ENCODE assay signal across 9 cellular contexts in the genomic region with DNA sequence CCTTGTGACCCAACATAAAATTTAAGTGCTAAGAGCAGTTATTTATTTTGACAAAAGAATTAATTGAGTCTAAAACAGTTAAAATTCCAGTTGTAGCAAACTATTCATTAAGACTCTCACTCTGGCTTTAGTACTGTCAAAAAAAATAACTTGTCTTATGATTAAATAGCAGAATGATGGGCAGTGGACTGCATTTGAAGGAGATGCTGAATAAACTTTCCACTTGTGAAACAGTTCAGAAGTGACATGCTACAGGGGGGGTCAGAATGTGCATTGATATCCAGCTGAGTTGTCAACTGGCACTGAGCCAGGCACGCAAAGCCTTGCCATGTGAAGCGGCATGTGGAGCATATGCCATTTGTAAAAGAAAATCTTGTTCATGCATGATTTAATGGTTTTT.
DNase-seq lines count a peak whose midpoint lies in the region; ATAC-seq and TF ChIP-seq lines count a peak whose summit lies in the region.
"Had no signal": no experiment of that assay in that cellular context is flagged by ENCODE, and none has a peak within 500 bp of the region (broad histone marks: within the 10 kb centered on the region; RNA-seq: fewer than 3 reads in every experiment).

No MANE protein-coding gene starts in this region.

- peak overlapping the region; percentile 97 for H3K27ac Mint-ChIP-seq in progenitor cell of endocrine pancreas
- no peak overlapping the region for H3K27ac Mint-ChIP-seq in activated CD8-positive, alpha-beta T cell treated with anti-CD3 and anti-CD28 coated beads for 36 hours
- H3K27ac Mint-ChIP-seq: activated naive CD8-positive, alpha-beta T cell treated with anti-CD3 and anti-CD28 coated beads, Interleukin-2, amount 10 ng/mL, durations not matched to agents 7 days and 5 days had no signal

- ATAC-seq in upper lobe of left lung (ENCODE audit: low FRiP score in 2 of 2), result no peak
- ATAC-seq in activated CD8-positive, alpha-beta T cell treated with anti-CD3 and anti-CD28 coated beads for 36 hours, result no peak

- H3K27me3 Mint-ChIP-seq in progenitor cell of endocrine pancreas, result no peaks in the 10 kb centered on the region
- no peaks in the 10 kb centered on the region for H3K27me3 Mint-ChIP-seq in activated CD8-positive, alpha-beta T cell treated with anti-CD3 and anti-CD28 coated beads for 36 hours
- H3K27me3 Mint-ChIP-seq: activated naive CD8-positive, alpha-beta T cell treated with anti-CD3 and anti-CD28 coated beads, Interleukin-2, amount 10 ng/mL, durations not matched to agents 7 days and 5 days had no signal

- no peaks in the 10 kb centered on the region for H3K9me3 ChIP-seq in upper lobe of left lung

- peaks cover 5 to 19% (median 15%) of the 10 kb centered on the region in 4 donors for H3K36me3 ChIP-seq in upper lobe of left lung

- H3K4me1 Mint-ChIP-seq in progenitor cell of endocrine pancreas (ENCODE audit: low read depth), result peaks cover 26% of the 10 kb centered on the region
- no peaks in the 10 kb centered on the region for H3K4me1 Mint-ChIP-seq in activated CD8-positive, alpha-beta T cell treated with anti-CD3 and anti-CD28 coated beads for 36 hours (ENCODE audit: low read depth)
- H3K4me1 Mint-ChIP-seq: activated naive CD8-positive, alpha-beta T cell treated with anti-CD3 and anti-CD28 coated beads, Interleukin-2, amount 10 ng/mL, durations not matched to agents 7 days and 5 days had no signal

- CTCF ChIA-PET in activated CD8-positive, alpha-beta T cell treated with anti-CD3 and anti-CD28 coated beads for 36 hours (lab: Charles Lee), result no interaction called here

- H3K4me3 Mint-ChIP-seq in progenitor cell of endocrine pancreas (ENCODE audit: low read depth), result no peak overlapping the region
- no peak overlapping the region for H3K4me3 Mint-ChIP-seq in activated CD8-positive, alpha-beta T cell treated with anti-CD3 and anti-CD28 coated beads for 36 hours
- H3K4me3 Mint-ChIP-seq: activated naive CD8-positive, alpha-beta T cell treated with anti-CD3 and anti-CD28 coated beads, Interleukin-2, amount 10 ng/mL, durations not matched to agents 7 days and 5 days had no signal

- intact Hi-C loops in activated CD8-positive, alpha-beta T cell treated with anti-CD3 and anti-CD28 coated beads for 36 hours (cut with micrococcal nuclease), result no loop called here

- POLR2A ChIA-PET in activated CD8-positive, alpha-beta T cell treated with anti-CD3 and anti-CD28 coated beads for 36 hours (lab: Charles Lee), result no interaction called here

- H3K36me3 Mint-ChIP-seq in progenitor cell of endocrine pancreas (ENCODE audit: insufficient read depth), result peaks cover 13% of the 10 kb centered on the region
- no peaks in the 10 kb centered on the region for H3K36me3 Mint-ChIP-seq in activated CD8-positive, alpha-beta T cell treated with anti-CD3 and anti-CD28 coated beads for 36 hours (ENCODE audit: low read depth)
- H3K36me3 Mint-ChIP-seq: activated naive CD8-positive, alpha-beta T cell treated with anti-CD3 and anti-CD28 coated beads, Interleukin-2, amount 10 ng/mL, durations not matched to agents 7 days and 5 days had no signal

- peaks cover 3% of the 10 kb centered on the region for H3K9me3 Mint-ChIP-seq in progenitor cell of endocrine pancreas (ENCODE audit: low read depth)
- no peaks in the 10 kb centered on the region for H3K9me3 Mint-ChIP-seq in activated CD8-positive, alpha-beta T cell treated with anti-CD3 and anti-CD28 coated beads for 36 hours
- H3K9me3 Mint-ChIP-seq: activated naive CD8-positive, alpha-beta T cell treated with anti-CD3 and anti-CD28 coated beads, Interleukin-2, amount 10 ng/mL, durations not matched to agents 7 days and 5 days had no signal

- no peak for TF ChIP-seq POLR2A in upper lobe of left lung (IDR thresholded peaks at IDR 0.05)

- DNase-seq in GM04504 (ENCODE audit: low read depth) (peak; percentile 60), NCI-H2227 treated with DMSO at 0.1 percent for 48 hours (lab: John Stamatoyannopoulos, UW) (peak; percentile 64), choroid plexus epithelial cell (ENCODE audit: low read depth) (peak; percentile 84), progenitor cell of endocrine pancreas (ENCODE audit: low spot score, unreplicated experiment) (no peak), GDM1 (lab: John Stamatoyannopoulos, UW) (no peak), NCI-H1436 treated with DMSO at 0.1 percent for 48 hours (lab: John Stamatoyannopoulos, UW) (no peak), upper lobe of left lung (no peak)
- DNase-seq in activated CD8-positive, alpha-beta T cell treated with anti-CD3 and anti-CD28 coated beads for 36 hours, result no peak
- DNase-seq: activated naive CD8-positive, alpha-beta T cell treated with anti-CD3 and anti-CD28 coated beads, Interleukin-2, amount 10 ng/mL, durations not matched to agents 7 days and 5 days had no signal

- no peaks in the 10 kb centered on the region for H3K4me1 ChIP-seq in upper lobe of left lung

- H3K27me3 ChIP-seq in upper lobe of left lung, result no peaks in the 10 kb centered on the region

- no peak overlapping the region for H3K27ac ChIP-seq in upper lobe of left lung

- H3K4me3 ChIP-seq in choroid plexus epithelial cell (ENCODE audit: low read depth, low read length) (no peak overlapping the region), upper lobe of left lung (no peak overlapping the region)

- TF ChIP-seq CTCF in choroid plexus epithelial cell (conservative IDR thresholded peaks at IDR 0.05; ENCODE audit: low read depth, low read length) (no peak), progenitor cell of endocrine pancreas (IDR thresholded peaks at IDR 0.05; ENCODE audit: unreplicated experiment) (no peak), upper lobe of left lung (IDR thresholded peaks at IDR 0.05) (no peak)
- no peak for TF ChIP-seq CTCF in activated CD8-positive, alpha-beta T cell treated with anti-CD3 and anti-CD28 coated beads for 36 hours (IDR thresholded peaks at IDR 0.05)

- TF ChIP-seq EP300 in upper lobe of left lung (IDR thresholded peaks at IDR 0.05), result no peak

- WGBS in upper lobe of left lung, 2 donors, result 81 to 89% methylated on average over 2 of the region's 2 CpGs

Comparison
In these comparisons a context has a peak if more than half of its experiments do, and no peak if none do; other contexts are left out.
1. DNase-seq: peak in GM04504 (single experiment), NCI-H2227 treated with DMSO at 0.1 percent for 48 hours (single experiment) and choroid plexus epithelial cell (single experiment); none in progenitor cell of endocrine pancreas (single experiment), GDM1 (single experiment), NCI-H1436 treated with DMSO at 0.1 percent for 48 hours (single experiment), upper lobe of left lung (0 of 2) and activated CD8-positive, alpha-beta T cell treated with anti-CD3 and anti-CD28 coated beads for 36 hours (single experiment).